Comparison of ENCODE assay signal across 1 cellular context in the genomic region with DNA sequence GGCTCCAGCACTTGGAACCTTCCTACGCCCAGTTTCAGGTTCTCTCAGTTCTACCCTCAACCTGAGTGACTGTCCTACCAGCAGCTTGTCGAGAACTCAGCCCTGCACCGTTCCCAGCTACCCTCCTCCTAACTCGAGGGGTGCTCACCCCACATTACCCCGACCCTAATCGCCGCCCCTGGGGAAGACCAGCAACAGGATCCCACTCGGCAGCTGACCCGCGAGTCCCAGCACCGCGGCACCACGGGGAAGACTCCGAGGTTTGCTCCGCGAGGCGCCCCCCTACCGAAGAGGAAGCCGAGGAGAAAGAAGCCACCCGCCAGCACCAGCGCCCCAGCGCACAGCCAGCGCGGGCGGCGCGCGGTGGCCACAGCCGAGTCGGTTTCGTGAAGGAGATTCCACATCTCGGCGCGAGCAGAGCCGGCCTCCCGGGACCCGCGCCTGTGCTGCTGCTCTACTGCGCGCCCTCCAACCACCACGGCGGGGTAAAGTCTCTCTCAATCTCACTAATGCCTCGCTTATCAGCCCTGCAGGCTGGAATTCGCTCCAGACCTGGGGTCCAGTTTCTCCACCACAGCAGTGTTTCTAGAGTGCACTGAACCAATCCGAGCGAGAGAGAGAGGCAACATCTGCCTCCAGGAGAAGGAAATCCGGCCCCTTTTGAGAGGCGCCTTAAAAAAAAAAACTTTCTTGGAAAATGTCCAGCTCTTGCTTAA.
TF ChIP-seq lines count a peak whose summit lies in the region.

A gene (minus strand): TSS at position 597 of the 716 bp plus-strand sequence. CDS start 193 bp downstream, at position 404.

TF ChIP-seq in HEK293, 187 proteins besides CTCF, POLR2A, EP300 and RAD21 (continued from another document):
- TF ChIP-seq, protein P1, sequence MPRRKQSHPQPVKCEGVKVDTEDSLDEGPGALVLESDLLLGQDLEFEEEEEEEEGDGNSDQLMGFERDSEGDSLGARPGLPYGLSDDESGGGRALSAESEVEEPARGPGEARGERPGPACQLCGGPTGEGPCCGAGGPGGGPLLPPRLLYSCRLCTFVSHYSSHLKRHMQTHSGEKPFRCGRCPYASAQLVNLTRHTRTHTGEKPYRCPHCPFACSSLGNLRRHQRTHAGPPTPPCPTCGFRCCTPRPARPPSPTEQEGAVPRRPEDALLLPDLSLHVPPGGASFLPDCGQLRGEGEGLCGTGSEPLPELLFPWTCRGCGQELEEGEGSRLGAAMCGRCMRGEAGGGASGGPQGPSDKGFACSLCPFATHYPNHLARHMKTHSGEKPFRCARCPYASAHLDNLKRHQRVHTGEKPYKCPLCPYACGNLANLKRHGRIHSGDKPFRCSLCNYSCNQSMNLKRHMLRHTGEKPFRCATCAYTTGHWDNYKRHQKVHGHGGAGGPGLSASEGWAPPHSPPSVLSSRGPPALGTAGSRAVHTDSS (tag by site-specific recombination; IDR thresholded peaks at IDR 0.05): no peak
- TF ChIP-seq, protein P2, sequence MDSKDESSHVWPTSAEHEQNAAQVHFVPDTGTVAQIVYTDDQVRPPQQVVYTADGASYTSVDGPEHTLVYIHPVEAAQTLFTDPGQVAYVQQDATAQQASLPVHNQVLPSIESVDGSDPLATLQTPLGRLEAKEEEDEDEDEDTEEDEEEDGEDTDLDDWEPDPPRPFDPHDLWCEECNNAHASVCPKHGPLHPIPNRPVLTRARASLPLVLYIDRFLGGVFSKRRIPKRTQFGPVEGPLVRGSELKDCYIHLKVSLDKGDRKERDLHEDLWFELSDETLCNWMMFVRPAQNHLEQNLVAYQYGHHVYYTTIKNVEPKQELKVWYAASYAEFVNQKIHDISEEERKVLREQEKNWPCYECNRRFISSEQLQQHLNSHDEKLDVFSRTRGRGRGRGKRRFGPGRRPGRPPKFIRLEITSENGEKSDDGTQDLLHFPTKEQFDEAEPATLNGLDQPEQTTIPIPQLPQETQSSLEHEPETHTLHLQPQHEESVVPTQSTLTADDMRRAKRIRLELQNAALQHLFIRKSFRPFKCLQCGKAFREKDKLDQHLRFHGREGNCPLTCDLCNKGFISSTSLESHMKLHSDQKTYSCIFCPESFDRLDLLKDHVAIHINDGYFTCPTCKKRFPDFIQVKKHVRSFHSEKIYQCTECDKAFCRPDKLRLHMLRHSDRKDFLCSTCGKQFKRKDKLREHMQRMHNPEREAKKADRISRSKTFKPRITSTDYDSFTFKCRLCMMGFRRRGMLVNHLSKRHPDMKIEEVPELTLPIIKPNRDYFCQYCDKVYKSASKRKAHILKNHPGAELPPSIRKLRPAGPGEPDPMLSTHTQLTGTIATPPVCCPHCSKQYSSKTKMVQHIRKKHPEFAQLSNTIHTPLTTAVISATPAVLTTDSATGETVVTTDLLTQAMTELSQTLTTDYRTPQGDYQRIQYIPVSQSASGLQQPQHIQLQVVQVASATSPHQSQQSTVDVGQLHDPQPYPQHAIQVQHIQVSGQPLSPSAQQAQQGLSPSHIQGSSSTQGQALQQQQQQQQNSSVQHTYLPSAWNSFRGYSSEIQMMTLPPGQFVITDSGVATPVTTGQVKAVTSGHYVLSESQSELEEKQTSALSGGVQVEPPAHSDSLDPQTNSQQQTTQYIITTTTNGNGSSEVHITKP (tag by site-specific recombination; IDR thresholded peaks at IDR 0.05): no peak
- TF ChIP-seq HOXC10 (CRISPR knock-in tag; IDR thresholded peaks at IDR 0.05): no peak
- no peak for TF ChIP-seq ZNF19 (tag by site-specific recombination; IDR thresholded peaks at IDR 0.05; ENCODE audit: low read depth)
